In the genomic region with DNA sequence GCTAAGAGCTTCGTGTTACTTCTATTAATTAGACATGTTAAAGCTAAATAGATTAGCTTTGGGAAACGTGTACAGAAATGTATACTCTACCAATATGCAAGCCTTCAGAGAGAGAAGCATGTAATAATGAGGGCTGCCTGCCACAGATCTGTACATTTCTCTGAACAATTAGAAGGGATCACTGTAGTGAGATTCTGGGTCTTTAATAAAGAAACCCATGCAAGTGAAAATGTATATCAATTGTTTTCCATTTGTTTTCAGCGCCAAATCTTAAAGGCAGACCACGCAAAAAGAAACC, we compare ENCODE assay signal across 10 cellular contexts.
DNase-seq lines count a peak whose midpoint lies in the region; ATAC-seq and TF ChIP-seq lines count a peak whose summit lies in the region.
"Had no signal": no experiment of that assay in that cellular context is flagged by ENCODE, and none has a peak within 500 bp of the region (broad histone marks: within the 10 kb centered on the region; RNA-seq: fewer than 3 reads in every experiment).

No MANE protein-coding gene starts in this region.

- H3K27me3 Mint-ChIP-seq in activated naive CD4-positive, alpha-beta T cell treated with anti-CD3 and anti-CD28 coated beads for 36 hours (ENCODE audit: low read depth), result no peaks in the 10 kb centered on the region
- no peaks in the 10 kb centered on the region for H3K27me3 Mint-ChIP-seq in MCF 10A (ENCODE audit: insufficient read depth, unreplicated experiment)
- no peaks in the 10 kb centered on the region for H3K27me3 Mint-ChIP-seq in type B pancreatic cell

- ATAC-seq in GM19397 (IDR thresholded peaks at IDR 0.05; ENCODE audit: unreplicated experiment) (no peak), GM19463 (IDR thresholded peaks at IDR 0.05; ENCODE audit: unreplicated experiment) (no peak)

- H3K36me3 Mint-ChIP-seq in activated naive CD4-positive, alpha-beta T cell treated with anti-CD3 and anti-CD28 coated beads for 36 hours (ENCODE audit: low read depth), result peaks cover 80% of the 10 kb centered on the region
- H3K36me3 Mint-ChIP-seq in MCF 10A (ENCODE audit: insufficient read depth, unreplicated experiment) (peaks cover 47% of the 10 kb centered on the region), type B pancreatic cell (peaks cover 43% of the 10 kb centered on the region)

- peaks cover 87% of the 10 kb centered on the region for H3K4me1 Mint-ChIP-seq in activated naive CD4-positive, alpha-beta T cell treated with anti-CD3 and anti-CD28 coated beads for 36 hours (ENCODE audit: low read depth)
- H3K4me1 Mint-ChIP-seq in MCF 10A (ENCODE audit: insufficient read depth, unreplicated experiment), result peaks cover 32% of the 10 kb centered on the region
- peaks cover 67% of the 10 kb centered on the region for H3K4me1 Mint-ChIP-seq in type B pancreatic cell (ENCODE audit: unreplicated experiment)

- TF ChIP-seq CTCF in MCF 10A (IDR thresholded peaks at IDR 0.05; ENCODE audit: unreplicated experiment) (no peak), type B pancreatic cell (conservative IDR thresholded peaks at IDR 0.05) (no peak), GM13976 (IDR thresholded peaks at IDR 0.05; ENCODE audit: borderline replicate concordance, control extremely low read depth, extremely low read depth, insufficient read depth, missing control alignments) (no peak)

- BruUV-seq in MCF 10A (replicated peaks; lab: Mats Ljungman, UMichigan), result TSS peak; percentile 96

- POLR2A ChIA-PET in MCF 10A (lab: Yijun Ruan, JAX), result interaction anchor here (0.6 to 6.4 kb wide), 19 partner anchors 8 to 418 kb away, joined by 3 to 98 read pairs (median 7); a partner anchor contains a TSS

- H3K9me3 Mint-ChIP-seq in activated naive CD4-positive, alpha-beta T cell treated with anti-CD3 and anti-CD28 coated beads for 36 hours, result no peaks in the 10 kb centered on the region
- H3K9me3 Mint-ChIP-seq in MCF 10A (ENCODE audit: unreplicated experiment), result no peaks in the 10 kb centered on the region
- H3K9me3 Mint-ChIP-seq in type B pancreatic cell, result no peaks in the 10 kb centered on the region

- peak overlapping the region; percentile 94 for H3K4me3 Mint-ChIP-seq in activated naive CD4-positive, alpha-beta T cell treated with anti-CD3 and anti-CD28 coated beads for 36 hours
- H3K4me3 Mint-ChIP-seq in MCF 10A (ENCODE audit: unreplicated experiment) (peak overlapping the region; percentile 84), type B pancreatic cell (peak overlapping the region; percentile 86)

- intact Hi-C loops in activated naive CD4-positive, alpha-beta T cell treated with anti-CD3 and anti-CD28 coated beads for 36 hours (cut with micrococcal nuclease), result no loop called here
- intact Hi-C loops in MCF 10A (cut with micrococcal nuclease), result no loop called here

- peak overlapping the region; percentile 100 for H3K27ac Mint-ChIP-seq in activated naive CD4-positive, alpha-beta T cell treated with anti-CD3 and anti-CD28 coated beads for 36 hours
- H3K27ac Mint-ChIP-seq in MCF 10A (ENCODE audit: low read depth, unreplicated experiment) (peak overlapping the region; percentile 96), type B pancreatic cell (peak overlapping the region; percentile 88)

- no peak for DNase-seq in activated naive CD4-positive, alpha-beta T cell treated with anti-CD3 and anti-CD28 coated beads for 36 hours
- no peak for DNase-seq in activated naive CD4-positive, alpha-beta T cell (lab: John Stamatoyannopoulos, UW)
- DNase-seq in MCF 10A (ENCODE audit: unreplicated experiment) (no peak), midbrain (lab: John Stamatoyannopoulos, UW) (peak; percentile 55), type B pancreatic cell (ENCODE audit: extremely low spot score, unreplicated experiment) (no peak), GM13976 (ENCODE audit: low spot score) (no peak)
- DNase-seq: COR-L47, NCI-H1105 treated with DMSO at 0.1 percent for 48 hours had no signal

- CTCF ChIA-PET in activated naive CD4-positive, alpha-beta T cell treated with anti-CD3 and anti-CD28 coated beads for 36 hours (lab: Charles Lee), result interaction anchor here (0.7 to 3.4 kb wide), 11 partner anchors 12 to 154 kb away, joined by 3 to 37 read pairs (median 7); a partner anchor contains a TSS
- CTCF ChIA-PET in MCF 10A (lab: Yijun Ruan, JAX), result interaction anchor here (0.6 to 3.5 kb wide), 11 partner anchors 9 to 386 kb away, joined by 3 to 28 read pairs (median 3); a partner anchor contains a TSS

- in situ Hi-C loops in GM13976 (cut with MboI; ENCODE audit: low sequenced_read_pairs, unreplicated experiment), result no loop called here
